Comparison of ENCODE assay signal across 11 cellular contexts in genomic region chr4:75696036-75696435, GRCh38. TPM values are rescaled to one million over a fixed set of nuclear protein-coding genes. Genes with fewer than 3 reads are reported as not detected.
DNase-seq lines count a peak whose midpoint lies in the region; ATAC-seq and TF ChIP-seq lines count a peak whose summit lies in the region.
"Had no signal": no experiment of that assay in that cellular context is flagged by ENCODE, and none has a peak within 500 bp of the region (broad histone marks: within the 10 kb centered on the region; RNA-seq: fewer than 3 reads in every experiment).

No MANE protein-coding gene starts in this region.

- peaks cover 3% of the 10 kb centered on the region for H3K9me3 Mint-ChIP-seq in stimulated activated naive CD8-positive, alpha-beta T cell treated with anti-CD3 and anti-CD28 coated beads, Interleukin-15, Interleukin-2, amounts not matched to agents 100 ng/mL and 50 ng/mL, for 24 hours

- H3K4me3 ChIP-seq in OCI-LY1 (ENCODE audit: low read depth, low read length, poor library complexity, severe bottlenecking) (no peak overlapping the region), heart right ventricle (no peak overlapping the region)
- H3K4me3 ChIP-seq: SJCRH30 had no signal

- H3K4me2 ChIP-seq in OCI-LY1 (ENCODE audit: low read length), result no peak overlapping the region; the same call in 1 of the 2 replicates

- peak overlapping the region; percentile 41 for H3K27ac Mint-ChIP-seq in stimulated activated naive CD8-positive, alpha-beta T cell treated with anti-CD3 and anti-CD28 coated beads, Interleukin-15, Interleukin-2, amounts not matched to agents 100 ng/mL and 50 ng/mL, for 24 hours

- H3K27me3 Mint-ChIP-seq in stimulated activated naive CD8-positive, alpha-beta T cell treated with anti-CD3 and anti-CD28 coated beads, Interleukin-15, Interleukin-2, amounts not matched to agents 100 ng/mL and 50 ng/mL, for 24 hours, result no peaks in the 10 kb centered on the region

- no peak overlapping the region for H3K9ac ChIP-seq in OCI-LY1 (ENCODE audit: low read length)

- H3K27ac ChIP-seq in OCI-LY1 (ENCODE audit: low read depth, low read length, poor library complexity, severe bottlenecking), result peak overlapping the region; percentile 14
- peak overlapping the region in 7 of 10 donors; percentile 40 to 83 (median 56) for H3K27ac ChIP-seq in heart right ventricle
- H3K27ac ChIP-seq: SJCRH30 had no signal

- no peaks in the 10 kb centered on the region for H3K9me2 ChIP-seq in OCI-LY1 (ENCODE audit: low read depth, low read length)

- no peaks in the 10 kb centered on the region for H3K79me2 ChIP-seq in OCI-LY1 (ENCODE audit: insufficient read depth, low read length)

- H3K9me3 ChIP-seq in OCI-LY1 (ENCODE audit: low read length), result no peaks in the 10 kb centered on the region
- no peaks in the 10 kb centered on the region for H3K9me3 ChIP-seq in heart right ventricle

- TF ChIP-seq CTCF in OCI-LY1 (IDR thresholded peaks at IDR 0.05; ENCODE audit: low read length) (no peak), heart right ventricle (IDR thresholded peaks at IDR 0.05) (no peak)

- peaks cover 48% of the 10 kb centered on the region for H3K4me1 Mint-ChIP-seq in stimulated activated naive CD8-positive, alpha-beta T cell treated with anti-CD3 and anti-CD28 coated beads, Interleukin-15, Interleukin-2, amounts not matched to agents 100 ng/mL and 50 ng/mL, for 24 hours (ENCODE audit: low read depth)

- ATAC-seq in heart right ventricle, result peak; percentile 55 to 95 (median 88)

- no peaks in the 10 kb centered on the region for H4K20me1 ChIP-seq in OCI-LY1 (ENCODE audit: insufficient read depth, low read length)

- H3K4me3 Mint-ChIP-seq in stimulated activated naive CD8-positive, alpha-beta T cell treated with anti-CD3 and anti-CD28 coated beads, Interleukin-15, Interleukin-2, amounts not matched to agents 100 ng/mL and 50 ng/mL, for 24 hours, result no peak overlapping the region

- H3K27me3 ChIP-seq in OCI-LY1 (ENCODE audit: insufficient read depth, low read length) (no peaks in the 10 kb centered on the region), heart right ventricle (no peaks in the 10 kb centered on the region)
- H3K27me3 ChIP-seq: SJCRH30 had no signal

- H3F3A ChIP-seq in OCI-LY1 (ENCODE audit: insufficient read depth, low read length), result peaks cover 6% of the 10 kb centered on the region; the same call in 1 of the 2 replicates

- H3K4me1 ChIP-seq in OCI-LY1 (ENCODE audit: insufficient read depth, low read length, severe bottlenecking) (peaks cover 39% of the 10 kb centered on the region), heart right ventricle (peaks cover 0 to 16% (median 0%) of the 10 kb centered on the region in 9 donors)
- H3K4me1 ChIP-seq: SJCRH30 had no signal

- H3K36me3 Mint-ChIP-seq in stimulated activated naive CD8-positive, alpha-beta T cell treated with anti-CD3 and anti-CD28 coated beads, Interleukin-15, Interleukin-2, amounts not matched to agents 100 ng/mL and 50 ng/mL, for 24 hours (ENCODE audit: low read depth), result peaks cover 8% of the 10 kb centered on the region

- intact Hi-C loops in heart right ventricle (cut with DNase I), result no loop called here

- DNase-seq in activated gamma-delta T cell treated with Interleukin-2 at 50 U/mL for 16 hours (peak; percentile 6), activated gamma-delta T cell (lab: John Stamatoyannopoulos, UW) (no peak), heart right ventricle (no peak), NCI-H526 (lab: John Stamatoyannopoulos, UW) (no peak), SIG-M5 treated with dmso at 0.1 percent for 504 hours (lab: John Stamatoyannopoulos, UW; ENCODE audit: unreplicated experiment) (no peak)
- no peak for DNase-seq in stimulated activated CD4-positive, alpha-beta T cell treated with anti-CD3 and anti-CD28 coated beads, Interleukin-15, amount 100 ng/mL, for 24 hours
- DNase-seq: caudate nucleus, IMR-90, SJCRH30 had no signal

- no peak overlapping the region for H2AFZ ChIP-seq in OCI-LY1 (ENCODE audit: low read length)

- 44 to 58% methylated on average over 3 of the region's 3 CpGs for WGBS in heart right ventricle, 2 donors

- no peaks in the 10 kb centered on the region for H3K36me3 ChIP-seq in OCI-LY1 (ENCODE audit: insufficient read depth, low read length)
- H3K36me3 ChIP-seq in heart right ventricle, result peaks cover 0 to 17% (median 0%) of the 10 kb centered on the region in 9 donors

RNA-seq across cellular contexts. Expression of gene G3BP2, which starts 22.8 kb away (rescaled TPM):
- total RNA-seq in heart right ventricle, result 100 to 1,000 TPM in 2 of 10 donors, 10 to 100 TPM in 8; 75.7 to 119 (median 89.8) TPM
- polyA plus RNA-seq in heart right ventricle, result 10 to 100 TPM; 10.6 to 24.2 TPM

RNA-seq across cellular contexts. Expression of gene USO1, which starts 28.3 kb away (rescaled TPM):
- total RNA-seq in heart right ventricle, result 10 to 100 TPM; 71.2 to 98.7 (median 81.5) TPM
- 10 to 100 TPM; 43.8 to 45.1 TPM for polyA plus RNA-seq in heart right ventricle
